20 cellular contexts compared by ENCODE assay signal in the genomic region with DNA sequence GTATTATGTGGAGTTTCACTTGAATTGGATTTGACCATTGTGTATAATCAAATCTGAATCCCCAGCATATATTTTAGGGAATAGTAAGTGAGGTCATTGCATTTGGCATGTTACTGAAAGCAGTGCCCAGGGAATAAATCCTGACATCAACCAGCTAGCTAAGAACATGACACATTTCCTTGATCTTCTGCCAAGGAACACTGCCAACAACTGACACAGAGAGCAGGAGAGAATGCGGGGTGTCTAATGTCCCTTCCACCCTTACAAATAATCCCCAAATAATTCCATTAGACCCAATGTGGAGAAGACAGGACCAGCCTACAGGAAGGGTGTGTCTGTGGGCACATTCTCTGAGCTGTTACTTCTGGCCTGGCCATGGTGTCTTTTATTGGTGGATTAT. TPM values are rescaled to one million over a fixed set of nuclear protein-coding genes. Genes with fewer than 3 reads are reported as not detected.
DNase-seq lines count a peak whose midpoint lies in the region; ATAC-seq and TF ChIP-seq lines count a peak whose summit lies in the region.
"Had no signal": no experiment of that assay in that cellular context is flagged by ENCODE, and none has a peak within 500 bp of the region (broad histone marks: within the 10 kb centered on the region; RNA-seq: fewer than 3 reads in every experiment).

No MANE protein-coding gene starts in this region.

- peak; percentile 87 to 90 for ATAC-seq in left cardiac atrium
- ATAC-seq in GM18867 (IDR thresholded peaks at IDR 0.05; ENCODE audit: unreplicated experiment) = no peak
- no peak for ATAC-seq in activated T-cell treated with anti-CD3 and anti-CD28 coated beads, Interleukin-2, amount 50 U/mL, for 72 hours (replicated peaks in 1 of 2)
- no peak for ATAC-seq in GM18517 (IDR thresholded peaks at IDR 0.05; ENCODE audit: unreplicated experiment)
- no peak for ATAC-seq in HG03354 (IDR thresholded peaks at IDR 0.05; ENCODE audit: poor library complexity, severe bottlenecking, unreplicated experiment)
- ATAC-seq: effector memory CD8-positive, alpha-beta T cell; T-helper 17 cell had no signal

- H3K27me3 ChIP-seq in breast epithelium = no peaks in the 10 kb centered on the region
- H3K27me3 ChIP-seq: cardiac muscle cell had no signal

- no peak overlapping the region for H3K4me3 ChIP-seq in breast epithelium
- H3K4me3 ChIP-seq: cardiac muscle cell had no signal

- no peak for TF ChIP-seq CTCF in MCF 10A (IDR thresholded peaks at IDR 0.05; ENCODE audit: unreplicated experiment)
- TF ChIP-seq CTCF in breast epithelium (IDR thresholded peaks at IDR 0.05) = no peak
- TF ChIP-seq CTCF in brain (conservative IDR thresholded peaks at IDR 0.05) = no peak

- intact Hi-C loops in MCF 10A (cut with micrococcal nuclease) = no loop called here
- intact Hi-C loops in breast epithelium (cut with DNase I; ENCODE audit: low total_unique reads) = no loop called here
- intact Hi-C loops in left cardiac atrium (cut with DNase I) = no loop called here

- no peaks in the 10 kb centered on the region for H3K27me3 Mint-ChIP-seq in MCF 10A (ENCODE audit: insufficient read depth, unreplicated experiment)
- H3K27me3 Mint-ChIP-seq in brain = peaks cover 4% of the 10 kb centered on the region
- H3K27me3 Mint-ChIP-seq in activated T-cell treated with anti-CD3 and anti-CD28 coated beads, Interleukin-2, amount 50 U/mL, for 72 hours (ENCODE audit: low read depth) = no peaks in the 10 kb centered on the region
- H3K27me3 Mint-ChIP-seq: activated naive CD4-positive, alpha-beta T cell treated with anti-CD3 and anti-CD28 coated beads, Interleukin-2, amount 10 ng/mL, durations not matched to agents 7 days and 5 days had no signal

- H3K36me3 Mint-ChIP-seq in MCF 10A (ENCODE audit: insufficient read depth, unreplicated experiment) (no peaks in the 10 kb centered on the region), brain (no peaks in the 10 kb centered on the region)
- H3K36me3 Mint-ChIP-seq in activated T-cell treated with anti-CD3 and anti-CD28 coated beads, Interleukin-2, amount 50 U/mL, for 72 hours (ENCODE audit: insufficient read depth in 2 of 2) = peaks cover 0 to 4% of the 10 kb centered on the region in 2 donors
- H3K36me3 Mint-ChIP-seq: activated naive CD4-positive, alpha-beta T cell treated with anti-CD3 and anti-CD28 coated beads, Interleukin-2, amount 10 ng/mL, durations not matched to agents 7 days and 5 days; CD14-positive monocyte had no signal

- H3K4me1 ChIP-seq in breast epithelium = peaks cover 0 to 10% of the 10 kb centered on the region in 2 donors

- POLR2A ChIA-PET in MCF 10A (lab: Yijun Ruan, JAX) = interaction anchor here (0.5 to 1.6 kb wide), 3 partner anchors 13 to 361 kb away, joined by 3 to 5 read pairs (median 4); no protein-coding TSS in a partner anchor

- peaks cover 22% of the 10 kb centered on the region for H3K4me1 Mint-ChIP-seq in MCF 10A (ENCODE audit: insufficient read depth, unreplicated experiment)
- H3K4me1 Mint-ChIP-seq in brain = peaks cover 17% of the 10 kb centered on the region
- no peaks in the 10 kb centered on the region for H3K4me1 Mint-ChIP-seq in activated T-cell treated with anti-CD3 and anti-CD28 coated beads, Interleukin-2, amount 50 U/mL, for 72 hours (ENCODE audit: low read depth)
- H3K4me1 Mint-ChIP-seq: activated naive CD4-positive, alpha-beta T cell treated with anti-CD3 and anti-CD28 coated beads, Interleukin-2, amount 10 ng/mL, durations not matched to agents 7 days and 5 days; CD14-positive monocyte; neural crest cell; T-helper 17 cell had no signal

- CTCF ChIA-PET in MCF 10A (lab: Yijun Ruan, JAX) = interaction anchor here (0.6 to 0.8 kb wide), 2 partner anchors 11 to 824 kb away, joined by 3 to 4 read pairs; no protein-coding TSS in a partner anchor

- peaks cover 8% of the 10 kb centered on the region for H3K9me3 Mint-ChIP-seq in MCF 10A (ENCODE audit: unreplicated experiment)
- peaks cover 0 to 3% (median 3%) of the 10 kb centered on the region in 5 experiments for H3K9me3 Mint-ChIP-seq in brain
- peaks cover 2 to 10% of the 10 kb centered on the region in 2 donors for H3K9me3 Mint-ChIP-seq in activated T-cell treated with anti-CD3 and anti-CD28 coated beads, Interleukin-2, amount 50 U/mL, for 72 hours

- no peak overlapping the region for H3K27ac Mint-ChIP-seq in MCF 10A (ENCODE audit: low read depth, unreplicated experiment)
- H3K27ac Mint-ChIP-seq in brain = peak overlapping the region in 3 of 5 experiments; percentile 25 to 68 (median 30)
- H3K27ac Mint-ChIP-seq in activated T-cell treated with anti-CD3 and anti-CD28 coated beads, Interleukin-2, amount 50 U/mL, for 72 hours = no peak overlapping the region
- H3K27ac Mint-ChIP-seq: activated naive CD4-positive, alpha-beta T cell treated with anti-CD3 and anti-CD28 coated beads, Interleukin-2, amount 10 ng/mL, durations not matched to agents 7 days and 5 days; CD14-positive monocyte; effector memory CD8-positive, alpha-beta T cell; T-helper 17 cell had no signal

- no peak overlapping the region for H3K27ac ChIP-seq in breast epithelium
- H3K27ac ChIP-seq: cardiac muscle cell had no signal

- peak; percentile 27 for DNase-seq in MCF 10A (ENCODE audit: unreplicated experiment)
- no peak for DNase-seq in breast epithelium (ENCODE audit: low spot score in 2 of 2)
- DNase-seq in left cardiac atrium = no peak
- no peak for DNase-seq in activated T-cell treated with anti-CD3 and anti-CD28 coated beads, Interleukin-2, amount 50 U/mL, for 72 hours
- DNase-seq: activated CD4-positive, CD25-positive, alpha-beta regulatory T cell; activated CD8-positive, alpha-beta memory T cell treated with anti-CD3 and anti-CD28 coated beads, Interleukin-2, amount 50 U/mL, for 4 hours; activated naive CD4-positive, alpha-beta T cell treated with anti-CD3 and anti-CD28 coated beads, Interleukin-2, amount 10 ng/mL, durations not matched to agents 7 days and 5 days; DMS79 treated with DMSO at 0.1 percent for 48 hours; effector memory CD8-positive, alpha-beta T cell; NCI-H2081 treated with DMSO at 0.1 percent for 48 hours; SHP77; stimulated activated CD4-positive, alpha-beta T cell treated with anti-CD3 and anti-CD28 coated beads, Interleukin-1b, Interleukin-23, amount 100 ng/mL, for 48 hours; T-helper 17 cell had no signal

- H3K4me3 Mint-ChIP-seq in MCF 10A (ENCODE audit: unreplicated experiment) = no peak overlapping the region
- no peak overlapping the region for H3K4me3 Mint-ChIP-seq in brain
- H3K4me3 Mint-ChIP-seq in activated T-cell treated with anti-CD3 and anti-CD28 coated beads, Interleukin-2, amount 50 U/mL, for 72 hours = no peak overlapping the region
- H3K4me3 Mint-ChIP-seq: activated naive CD4-positive, alpha-beta T cell treated with anti-CD3 and anti-CD28 coated beads, Interleukin-2, amount 10 ng/mL, durations not matched to agents 7 days and 5 days; CD14-positive monocyte; effector memory CD8-positive, alpha-beta T cell; neural crest cell; T-helper 17 cell had no signal

- TF ChIP-seq POLR2A in breast epithelium (IDR thresholded peaks at IDR 0.05) = no peak

- no peaks in the 10 kb centered on the region for H3K36me3 ChIP-seq in breast epithelium
- H3K36me3 ChIP-seq: cardiac muscle cell had no signal

- H3K9me3 ChIP-seq in breast epithelium = no peaks in the 10 kb centered on the region

- no TSS peak for BruUV-seq in MCF 10A (replicated peaks; lab: Mats Ljungman, UMichigan)

RNA-seq across cellular contexts. Expression of a gene that starts 30.6 kb away (rescaled TPM):
- total RNA-seq in MCF 10A (2022) = 81.2 and 101 TPM in 2 replicates
- 100 to 1,000 TPM in 1 of 3 donors, 10 to 100 TPM in 2; 60.2 to 103 (median 80.0) TPM for total RNA-seq in breast epithelium
- 36.3 TPM for polyA plus RNA-seq in brain (ENCODE audit: insufficient read depth, low read depth, low replicate concordance)
- 100 to 1,000 TPM in 1 of 2 donors, 10 to 100 TPM in 1; 91.5 to 105 TPM for total RNA-seq in left cardiac atrium
- 100 to 1,000 TPM; 107 to 121 TPM for total RNA-seq in activated T-cell treated with anti-CD3 and anti-CD28 coated beads, Interleukin-2, amount 50 U/mL, for 72 hours

Comparison
In these comparisons a context has a peak if more than half of its experiments do, and no peak if none do; other contexts are left out.
1. H3K27ac Mint-ChIP-seq: peak in brain (3 of 5); none in MCF 10A (single experiment) and activated T-cell treated with anti-CD3 and anti-CD28 coated beads, Interleukin-2, amount 50 U/mL, for 72 hours (single experiment).
2. ATAC-seq: peak in left cardiac atrium (2 of 2); none in GM18867 (single experiment), activated T-cell treated with anti-CD3 and anti-CD28 coated beads, Interleukin-2, amount 50 U/mL, for 72 hours (0 of 2), GM18517 (single experiment) and HG03354 (single experiment).